Comparison of ENCODE assay signal across 8 cellular contexts in the genomic region with DNA sequence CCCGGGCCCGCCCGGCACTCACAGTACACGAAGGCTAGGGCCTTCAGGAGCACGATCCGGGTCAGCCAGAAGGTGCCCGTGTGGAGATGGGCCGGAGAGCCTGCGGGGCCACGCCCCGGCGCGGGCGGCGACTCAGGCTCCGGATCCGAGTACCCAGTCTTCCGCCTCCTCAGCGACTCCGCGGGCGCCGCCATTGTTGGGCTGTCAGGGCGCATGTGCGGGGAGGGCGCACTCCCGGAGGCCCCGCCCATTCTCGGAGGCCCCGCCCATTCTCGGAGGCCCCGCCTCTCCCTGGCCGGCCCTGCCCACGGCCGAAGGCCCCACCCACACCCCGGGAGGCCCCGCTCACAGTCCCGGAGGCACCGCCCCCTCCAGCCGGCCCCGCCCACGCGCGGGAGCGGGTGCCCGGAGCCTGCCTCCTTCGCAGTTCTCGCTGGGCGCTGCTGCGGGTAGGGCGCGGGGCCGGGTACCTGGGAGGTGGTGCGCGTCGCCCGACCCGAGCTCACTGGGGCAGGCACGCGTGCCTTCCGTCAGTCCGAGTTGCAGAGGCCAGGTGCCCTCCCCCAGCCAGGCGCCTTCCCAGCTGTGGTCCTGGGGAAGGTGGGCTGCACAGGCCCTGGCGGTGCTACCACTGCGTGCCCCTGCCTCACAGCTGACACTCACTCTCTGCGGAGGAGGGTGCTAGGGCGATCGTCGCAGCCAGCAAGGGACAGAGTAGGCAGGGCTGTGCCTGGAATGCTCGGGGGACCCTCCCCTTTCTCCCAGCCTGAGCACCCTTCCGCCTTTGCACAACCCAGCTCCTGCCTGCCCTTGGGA. TPM values are rescaled to one million over a fixed set of nuclear protein-coding genes. Genes with fewer than 3 reads are reported as not detected.
DNase-seq lines count a peak whose midpoint lies in the region; ATAC-seq and TF ChIP-seq lines count a peak whose summit lies in the region.

LMF1 (minus strand) TSS at position 219 of the 816 bp plus-strand sequence; CDS start at position 215, 4 bp downstream.

- H3K4me3 ChIP-seq in DND-41 (ENCODE audit: low read depth in 1 of 2, low read length in 2 of 2) (peak within 1 kb of the TSS; percentile 89 to 91), SJCRH30 (peak within 1 kb of the TSS; percentile 73), neuronal stem cell (ENCODE audit: low read length in 2 of 2) (peak within 1 kb of the TSS; percentile 73 to 86)

- no CpG with 5 or more reads among the region's 71 CpGs for WGBS in neuronal stem cell (ENCODE audit: extremely low coverage in 2 of 2, insufficient read length in 2 of 2, insufficient replicate concordance in 1 of 2), 2 donors

- H2BK15ac ChIP-seq in neuronal stem cell (ENCODE audit: low read length), result peak within 1 kb of the TSS; percentile 99

- H2BK120ac ChIP-seq in neuronal stem cell (ENCODE audit: low read depth, low read length), result peak within 1 kb of the TSS; percentile 97

- no peak for TF ChIP-seq CTCF in DND-41 (IDR thresholded peaks at IDR 0.05; ENCODE audit: borderline replicate concordance, extremely low read depth, low read length, poor library complexity, severe bottlenecking)

- H3K9ac ChIP-seq in DND-41 (ENCODE audit: low read depth, low read length) (peak within 1 kb of the TSS; percentile 93), neuronal stem cell (ENCODE audit: low read depth, low read length, poor library complexity) (peak within 1 kb of the TSS; percentile 98)

- H3K23ac ChIP-seq in neuronal stem cell (ENCODE audit: low read depth, low read length, poor library complexity), result peak within 1 kb of the TSS; percentile 94

- H2AK5ac ChIP-seq in neuronal stem cell (ENCODE audit: low read depth, low read length), result peak within 1 kb of the TSS; percentile 99

- peak within 1 kb of the TSS; percentile 87 for H3K4ac ChIP-seq in neuronal stem cell (ENCODE audit: low read length)

- DNase-seq in DND-41, result peak; percentile 94
- DNase-seq in SJCRH30, result peak; percentile 87 to 90
- DNase-seq in activated gamma-delta T cell treated with anti-CD3 and anti-CD28 coated beads, Interleukin-2, amount 50 U/mL, for 16 hours (ENCODE audit: low read depth), result peak; percentile 88
- DNase-seq in foreskin melanocyte, result peak; percentile 72
- DNase-seq in neuronal stem cell (ENCODE audit: low spot score), result peak; percentile 89
- DNase-seq in stromal cell of bone marrow (ENCODE audit: low read depth), result peak; percentile 67

- no peaks in the 10 kb centered on the region for H4K20me1 ChIP-seq in DND-41 (ENCODE audit: insufficient read depth, low read length)

- peak within 1 kb of the TSS; percentile 98 for H3K18ac ChIP-seq in neuronal stem cell (ENCODE audit: low read length)

- H3K4me1 ChIP-seq in DND-41 (ENCODE audit: insufficient read depth, low read length) (peaks cover 26% of the 10 kb centered on the region), SJCRH30 (peaks cover 41% of the 10 kb centered on the region), neuronal stem cell (ENCODE audit: control insufficient read depth in 2 of 2, insufficient read depth in 1 of 2, low read depth in 1 of 2, low read length in 2 of 2) (peaks cover 15 to 27% of the 10 kb centered on the region in 2 donors)

- no peak within 1 kb of the TSS for H4K8ac ChIP-seq in neuronal stem cell (ENCODE audit: low read depth, low read length)

- H2BK12ac ChIP-seq in neuronal stem cell (ENCODE audit: low read length), result peak within 1 kb of the TSS; percentile 100

- H3K14ac ChIP-seq in neuronal stem cell (ENCODE audit: low read length), result peak within 1 kb of the TSS; percentile 97

- peak within 1 kb of the TSS; percentile 74 for H4K91ac ChIP-seq in neuronal stem cell (ENCODE audit: low read depth, low read length, poor library complexity)

- H3K27ac ChIP-seq in DND-41 (ENCODE audit: low read length), result peak within 1 kb of the TSS; percentile 88
- H3K27ac ChIP-seq in KOPT-K1 (ENCODE audit: low read depth, low read length, poor library complexity, severe bottlenecking), result peak within 1 kb of the TSS; percentile 66
- H3K27ac ChIP-seq in SJCRH30, result peak within 1 kb of the TSS; percentile 67
- H3K27ac ChIP-seq in neuronal stem cell (replicated peaks; ENCODE audit: low read length), result peak within 1 kb of the TSS; percentile 64

- ATAC-seq in DND-41 (ENCODE audit: insufficient read depth, low read depth) (peak; percentile 89), GM21717 (IDR thresholded peaks at IDR 0.05; ENCODE audit: unreplicated experiment) (peak; percentile 63)

- H2BK5ac ChIP-seq in neuronal stem cell (ENCODE audit: low read length), result peak within 1 kb of the TSS; percentile 79

- H3K36me3 ChIP-seq in DND-41 (ENCODE audit: insufficient read depth, low read length) (peaks cover 31% of the 10 kb centered on the region), KOPT-K1 (ENCODE audit: insufficient read depth, low read length) (peaks cover 14% of the 10 kb centered on the region; the same call in 1 of the 2 replicates), SJCRH30 (peaks cover 6% of the 10 kb centered on the region; the same call in 1 of the 2 replicates), neuronal stem cell (replicated peaks in 1 of 2; ENCODE audit: control insufficient read depth in 2 of 2, insufficient read depth in 2 of 2, low read length in 2 of 2) (peaks cover 4 to 18% of the 10 kb centered on the region in 2 donors)

- H3K79me1 ChIP-seq in neuronal stem cell (ENCODE audit: low read depth, low read length), result peaks cover 3% of the 10 kb centered on the region

- peaks cover 37% of the 10 kb centered on the region for H3K79me2 ChIP-seq in DND-41 (ENCODE audit: insufficient read depth, low read length)

- no peaks in the 10 kb centered on the region for H3K27me3 ChIP-seq in DND-41 (ENCODE audit: insufficient read depth, low read length, poor library complexity)
- H3K27me3 ChIP-seq in SJCRH30, result no peaks in the 10 kb centered on the region
- peaks cover 0 to 8% (median 0%) of the 10 kb centered on the region in 3 experiments for H3K27me3 ChIP-seq in neuronal stem cell (ENCODE audit: control insufficient read depth in 3 of 3, insufficient read depth in 3 of 3, low read depth in 1 of 3, low read length in 3 of 3)

- H2AFZ ChIP-seq in DND-41 (ENCODE audit: low read depth, low read length) (peak within 1 kb of the TSS; percentile 96), neuronal stem cell (ENCODE audit: low read length) (peak within 1 kb of the TSS; percentile 98)

- peaks cover 2% of the 10 kb centered on the region for H3K9me3 ChIP-seq in DND-41 (ENCODE audit: insufficient read depth, low read length, severe bottlenecking)
- no peaks in the 10 kb centered on the region for H3K9me3 ChIP-seq in KOPT-K1 (ENCODE audit: insufficient read depth, low read length, poor library complexity, severe bottlenecking)
- H3K9me3 ChIP-seq in SJCRH30 (replicated peaks), result peaks cover 4% of the 10 kb centered on the region
- H3K9me3 ChIP-seq in neuronal stem cell (replicated peaks in 1 of 2; ENCODE audit: control insufficient read depth in 2 of 2, insufficient read depth in 1 of 2, low read depth in 1 of 2, low read length in 2 of 2), result peaks cover 0 to 14% of the 10 kb centered on the region in 2 donors

- H3K4me2 ChIP-seq in DND-41 (ENCODE audit: insufficient read depth, low read length), result peak within 1 kb of the TSS; percentile 88
- H3K4me2 ChIP-seq in neuronal stem cell (ENCODE audit: insufficient read depth, low read length, poor library complexity, severe bottlenecking), result peak within 1 kb of the TSS; percentile 81

RNA-seq across cellular contexts. Expression of gene LMF1, which starts in this region (rescaled TPM):
- 2.3 and 2.7 TPM in 2 replicates for total RNA-seq in SJCRH30 (2014; rRNA removed; shearing (Covaris generic))
- 6.9 TPM for polyA plus RNA-seq in neuronal stem cell (2013, experiment 1 of 2)
- polyA plus RNA-seq in neuronal stem cell (2013, experiment 2 of 2), result 6.7 TPM

Comparison
In these comparisons a context has a peak if more than half of its experiments do, and no peak if none do; other contexts are left out.
1. Peak in every context shown above with its lines: DNase-seq, ATAC-seq, H3K4me3 ChIP-seq and H3K27ac ChIP-seq.